ENCODE assay signal across 13 cellular contexts in the genomic region with DNA sequence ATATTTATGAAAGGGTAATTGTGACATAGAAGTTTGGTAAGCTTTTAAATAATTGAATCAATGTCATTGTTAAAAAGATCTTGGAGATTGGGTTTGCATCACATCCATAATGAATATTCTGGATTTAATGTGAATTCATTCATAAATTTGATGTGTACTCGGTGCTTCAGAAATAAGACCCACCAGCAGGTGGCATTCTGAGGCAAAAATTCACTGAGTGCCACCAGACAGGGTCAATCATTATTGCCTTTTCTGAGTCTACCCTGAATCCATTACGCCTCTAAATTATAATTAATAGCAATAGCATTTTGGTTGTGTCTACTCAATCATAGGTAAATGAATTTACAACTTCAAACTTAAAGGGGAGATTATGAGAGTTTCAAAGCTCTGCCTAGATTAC. TPM values are rescaled to one million over a fixed set of nuclear protein-coding genes. Genes with fewer than 3 reads are reported as not detected.
A peak's percentile ranks its signal among the peaks of the same experiment; 100 is the strongest.
DNase-seq lines count a peak whose midpoint lies in the region; ATAC-seq and TF ChIP-seq lines count a peak whose summit lies in the region.
"Had no signal": no experiment of that assay in that cellular context is flagged by ENCODE, and none has a peak within 500 bp of the region (broad histone marks: within the 10 kb centered on the region; RNA-seq: fewer than 3 reads in every experiment).

No MANE protein-coding gene starts in this region.

- no peaks in the 10 kb centered on the region for H3K4me1 ChIP-seq in uterus
- H3K4me1 ChIP-seq: body of pancreas, pancreas had no signal

- TF ChIP-seq CTCF in 22Rv1 (IDR thresholded peaks at IDR 0.05) (peak; percentile 75), GM10266 (IDR thresholded peaks at IDR 0.05; ENCODE audit: control insufficient read depth, insufficient read depth, low read depth, missing control alignments) (peak; percentile 35), epithelial cell of proximal tubule (conservative IDR thresholded peaks at IDR 0.05; ENCODE audit: low read depth, low read length) (peak; percentile 58), uterus (IDR thresholded peaks at IDR 0.05) (no peak)

- H3K9me3 ChIP-seq in uterus, result no peaks in the 10 kb centered on the region
- H3K9me3 ChIP-seq: body of pancreas, pancreas had no signal

- TF ChIP-seq POLR2A in uterus (IDR thresholded peaks at IDR 0.05), result no peak

- no peaks in the 10 kb centered on the region for H3K27me3 ChIP-seq in uterus
- H3K27me3 ChIP-seq: body of pancreas had no signal

- ATAC-seq in GM18511 (IDR thresholded peaks at IDR 0.05; ENCODE audit: unreplicated experiment), result no peak
- ATAC-seq: body of pancreas had no signal

- H3K27ac ChIP-seq in 22Rv1, result no peak overlapping the region
- no peak overlapping the region for H3K27ac ChIP-seq in uterus
- H3K27ac ChIP-seq: body of pancreas, pancreas had no signal

- H3K36me3 ChIP-seq in uterus, result no peaks in the 10 kb centered on the region
- H3K36me3 ChIP-seq: pancreas had no signal

- intact Hi-C loops in uterus (cut with DNase I; ENCODE audit: low total_unique reads), result no loop called here

- H3K4me3 ChIP-seq in epithelial cell of proximal tubule (ENCODE audit: low read depth, low read length) (no peak overlapping the region), uterus (no peak overlapping the region)
- H3K4me3 ChIP-seq: body of pancreas, pancreas had no signal

- no peak for DNase-seq in GM10266 (ENCODE audit: extremely low spot score)
- DNase-seq in NCI-H69 (lab: John Stamatoyannopoulos, UW), result peak; percentile 6
- DNase-seq in epithelial cell of proximal tubule (ENCODE audit: low read depth), result no peak
- no peak for DNase-seq in stimulated activated CD4-positive, alpha-beta T cell treated with anti-CD3 and anti-CD28 coated beads, Interleukin-2, amount 100 ng/mL, for 24 hours
- DNase-seq in NCI-H748 (lab: John Stamatoyannopoulos, UW; ENCODE audit: unreplicated experiment), result no peak
- no peak for DNase-seq in uterus
- DNase-seq: body of pancreas; CD8-positive, alpha-beta memory T cell; NCI-H1092; pancreas had no signal

RNA-seq across cellular contexts. Expression of gene TRPC7, which starts 1.0 kb away (rescaled TPM):
- not detected in 2 replicates for total RNA-seq in epithelial cell of proximal tubule
- 1 to 10 TPM in 1 of 4 donors, not detected in 3; 1.2 TPM for total RNA-seq in uterus
- total RNA-seq: activated CD8-positive, alpha-beta memory T cell treated with anti-CD3 and anti-CD28 coated beads for 36 hours; body of pancreas; CD8-positive, alpha-beta memory T cell; pancreas had no signal

Comparison
In these comparisons a context has a peak if more than half of its experiments do, and no peak if none do; other contexts are left out.
1. CTCF ChIP-seq: peak in 22Rv1 (single experiment), GM10266 (single experiment) and epithelial cell of proximal tubule (single experiment); none in uterus (0 of 4).